Comparison of ENCODE assay signal across 8 cellular contexts in genomic region chr9:124257865-124258764, GRCh38. TPM values are rescaled to one million over a fixed set of nuclear protein-coding genes. Genes with fewer than 3 reads are reported as not detected.
A peak's percentile ranks its signal among the peaks of the same experiment; 100 is the strongest.
DNase-seq lines count a peak whose midpoint lies in the region; ATAC-seq, FAIRE-seq and TF ChIP-seq lines count a peak whose summit lies in the region.

TSS of gene NEK6 (plus strand) at chr9:124257949. CDS start at chr9:124301965, 44,016 bp downstream.

- peak within 1 kb of the TSS; percentile 97 for H2BK12ac ChIP-seq in neuronal stem cell (ENCODE audit: low read length)

- H3K9ac ChIP-seq in neuronal stem cell (ENCODE audit: low read depth, low read length, poor library complexity) = peak within 1 kb of the TSS; percentile 98

- peaks cover 0 to under 1% of the 10 kb centered on the region in 2 donors for H3K36me3 ChIP-seq in neuronal stem cell (replicated peaks in 1 of 2; ENCODE audit: control insufficient read depth in 2 of 2, insufficient read depth in 2 of 2, low read length in 2 of 2)

- peak within 1 kb of the TSS; percentile 62 for H2BK120ac ChIP-seq in neuronal stem cell (ENCODE audit: low read depth, low read length)

- no peaks in the 10 kb centered on the region for H3K27me3 ChIP-seq in neuronal stem cell (ENCODE audit: control insufficient read depth in 3 of 3, insufficient read depth in 3 of 3, low read depth in 1 of 3, low read length in 3 of 3)

- peak within 1 kb of the TSS; percentile 33 for H2BK15ac ChIP-seq in neuronal stem cell (ENCODE audit: low read length)

- peak within 1 kb of the TSS; percentile 98 for H3K14ac ChIP-seq in neuronal stem cell (ENCODE audit: low read length)

- ATAC-seq in GM19452 (IDR thresholded peaks at IDR 0.05; ENCODE audit: unreplicated experiment) = no peak

- H3K27ac ChIP-seq in neuronal stem cell (replicated peaks; ENCODE audit: low read length) = peak within 1 kb of the TSS; percentile 71

- H3K23ac ChIP-seq in neuronal stem cell (ENCODE audit: low read depth, low read length, poor library complexity) = peak within 1 kb of the TSS; percentile 90

- no peak within 1 kb of the TSS for H4K8ac ChIP-seq in neuronal stem cell (ENCODE audit: low read depth, low read length)

- H3K79me1 ChIP-seq in neuronal stem cell (ENCODE audit: low read depth, low read length) = peaks cover 8% of the 10 kb centered on the region

- peaks cover 33 to 35% of the 10 kb centered on the region in 2 donors for H3K4me1 ChIP-seq in neuronal stem cell (ENCODE audit: control insufficient read depth in 2 of 2, insufficient read depth in 1 of 2, low read depth in 1 of 2, low read length in 2 of 2)

- no CpG with 5 or more reads among the region's 121 CpGs for WGBS in neuronal stem cell (ENCODE audit: extremely low coverage in 2 of 2, insufficient read length in 2 of 2, insufficient replicate concordance in 1 of 2), 2 donors

- H3K9me3 ChIP-seq in neuronal stem cell (replicated peaks in 1 of 2; ENCODE audit: control insufficient read depth in 2 of 2, insufficient read depth in 1 of 2, low read depth in 1 of 2, low read length in 2 of 2) = no peaks in the 10 kb centered on the region

- peak within 1 kb of the TSS; percentile 64 for H2AFZ ChIP-seq in neuronal stem cell (ENCODE audit: low read length)

- no peak for FAIRE-seq in frontal cortex (lab: Jason Lieb, UNC)

- H3K18ac ChIP-seq in neuronal stem cell (ENCODE audit: low read length) = peak within 1 kb of the TSS; percentile 99

- peak within 1 kb of the TSS; percentile 91 for H2BK5ac ChIP-seq in neuronal stem cell (ENCODE audit: low read length)

- peak; percentile 63 for DNase-seq in GM12865 (ENCODE audit: low read depth)
- peak; percentile 68 for DNase-seq in M059J (ENCODE audit: low read depth)
- peak; percentile 3 for DNase-seq in activated T-helper 9 cell treated with anti-CD3 and anti-CD28 coated beads, Interleukin-2, amount 50 U/mL, for 16 hours (ENCODE audit: low read depth)
- peak; percentile 74 to 80 for DNase-seq in frontal cortex (ENCODE audit: low spot score in 2 of 2)
- no peak for DNase-seq in neuronal stem cell (ENCODE audit: low spot score)
- DNase-seq in Ammon's horn (ENCODE audit: low spot score) = no peak
- no peak for DNase-seq in NCI-H1105 treated with DMSO at 0.1 percent for 48 hours (lab: John Stamatoyannopoulos, UW)

- peak within 1 kb of the TSS; percentile 38 for H3K4ac ChIP-seq in neuronal stem cell (ENCODE audit: low read length)

- H4K91ac ChIP-seq in neuronal stem cell (ENCODE audit: low read depth, low read length, poor library complexity) = peak within 1 kb of the TSS; percentile 59

- H3K4me3 ChIP-seq in GM12865 (ENCODE audit: low read depth, low read length) = peak within 1 kb of the TSS; percentile 78
- peak within 1 kb of the TSS; percentile 85 to 87 for H3K4me3 ChIP-seq in neuronal stem cell (ENCODE audit: low read length in 2 of 2)

- no peak for TF ChIP-seq CTCF in GM12865 (IDR thresholded peaks at IDR 0.05; ENCODE audit: insufficient read depth, low read depth, low read length, missing control alignments)

- peak within 1 kb of the TSS; percentile 94 for H2AK5ac ChIP-seq in neuronal stem cell (ENCODE audit: low read depth, low read length)

- H3K4me2 ChIP-seq in neuronal stem cell (ENCODE audit: insufficient read depth, low read length, poor library complexity, severe bottlenecking) = peak within 1 kb of the TSS; percentile 87

RNA-seq across cellular contexts. Expression of gene NEK6, which starts in this region (rescaled TPM):
- total RNA-seq in M059J (2014; rRNA removed; shearing (Covaris generic)) = 51.3 and 88.5 TPM in 2 replicates
- 11.0 TPM for total RNA-seq in frontal cortex
- polyA plus RNA-seq in neuronal stem cell (2013, experiment 1 of 2) = 43.4 TPM
- 43.4 TPM for polyA plus RNA-seq in neuronal stem cell (2013, experiment 2 of 2)

Comparison
In these comparisons a context has a peak if more than half of its experiments do, and no peak if none do; other contexts are left out.
1. DNase-seq: peak in GM12865 (single experiment), M059J (single experiment), activated T-helper 9 cell treated with anti-CD3 and anti-CD28 coated beads, Interleukin-2, amount 50 U/mL, for 16 hours (single experiment) and frontal cortex (2 of 2); none in neuronal stem cell (single experiment), Ammon's horn (single experiment) and NCI-H1105 treated with DMSO at 0.1 percent for 48 hours (single experiment).